ENCODE assay signal across 9 cellular contexts in the genomic region with DNA sequence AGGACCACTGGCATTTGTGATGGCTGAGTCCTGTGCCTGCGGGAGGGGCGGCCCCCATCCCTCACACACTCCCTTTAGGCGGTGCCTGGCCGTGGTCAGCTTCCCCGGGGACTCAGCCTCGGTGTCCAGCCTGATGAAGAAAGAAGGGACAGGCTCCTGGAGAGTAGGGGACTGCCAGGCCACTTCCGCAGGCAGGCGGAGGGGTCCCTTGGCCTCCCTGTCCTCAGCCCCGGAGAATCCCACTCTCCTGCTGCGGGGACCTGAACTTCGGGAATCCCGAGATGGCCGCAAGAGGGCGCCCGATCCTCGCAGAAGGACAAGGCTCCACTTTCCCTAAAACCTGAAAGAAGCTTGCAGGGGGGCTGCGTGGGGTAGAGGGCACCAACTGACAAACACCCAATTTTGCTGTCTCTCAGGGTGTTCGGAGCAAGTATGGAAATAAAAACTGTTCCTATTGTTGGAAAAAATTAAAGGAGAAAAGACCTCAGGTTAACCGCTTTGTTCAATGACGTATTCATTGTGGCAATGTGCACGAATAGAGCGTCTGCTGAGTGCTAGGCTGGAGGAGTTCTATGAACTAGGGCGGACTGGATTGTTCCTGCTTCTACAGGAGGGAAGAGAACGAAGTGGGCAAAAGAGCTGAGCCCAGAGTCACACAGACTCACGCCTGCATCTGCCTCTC.
DNase-seq lines count a peak whose midpoint lies in the region; ATAC-seq, FAIRE-seq and TF ChIP-seq lines count a peak whose summit lies in the region.
"Had no signal": no experiment of that assay in that cellular context is flagged by ENCODE, and none has a peak within 500 bp of the region (broad histone marks: within the 10 kb centered on the region; RNA-seq: fewer than 3 reads in every experiment).

No MANE protein-coding gene starts in this region.

- DNase-seq in AG08395 (ENCODE audit: low spot score), result peak; percentile 62
- peak; percentile 23 for DNase-seq in GM12891 (ENCODE audit: insufficient read length, low spot score)
- peak; percentile 60 for DNase-seq in OCI-M1 (lab: John Stamatoyannopoulos, UW)
- peak; percentile 61 for DNase-seq in activated naive CD4-positive, alpha-beta T cell treated with anti-CD3 and anti-CD28 coated beads for 36 hours
- peak; percentile 30 to 84 (median 57) for DNase-seq in heart left ventricle
- DNase-seq in psoas muscle, result peak; percentile 59 to 75

- no peak for TF ChIP-seq POLR2A in GM12891 (IDR thresholded peaks at IDR 0.05; ENCODE audit: low read depth, low read length)
- TF ChIP-seq POLR2A in heart left ventricle (IDR thresholded peaks at IDR 0.05), result no peak

- H3K4me3 ChIP-seq in heart left ventricle (no peak overlapping the region), psoas muscle (no peak overlapping the region)

- no peaks in the 10 kb centered on the region for H3K9me3 Mint-ChIP-seq in activated naive CD4-positive, alpha-beta T cell treated with anti-CD3 and anti-CD28 coated beads for 36 hours

- H3K4me1 ChIP-seq in heart left ventricle (peaks cover 0 to 25% (median 6%) of the 10 kb centered on the region in 12 donors), psoas muscle (no peaks in the 10 kb centered on the region)

- H3K27ac Mint-ChIP-seq in activated naive CD4-positive, alpha-beta T cell treated with anti-CD3 and anti-CD28 coated beads for 36 hours, result no peak overlapping the region

- no peaks in the 10 kb centered on the region for H3K36me3 Mint-ChIP-seq in activated naive CD4-positive, alpha-beta T cell treated with anti-CD3 and anti-CD28 coated beads for 36 hours (ENCODE audit: low read depth)

- intact Hi-C loops in activated naive CD4-positive, alpha-beta T cell treated with anti-CD3 and anti-CD28 coated beads for 36 hours (cut with micrococcal nuclease), result loop anchor here (5.0 kb wide), 2 partner anchors 688 to 1553 kb away; no protein-coding TSS in a partner anchor
- intact Hi-C loops in heart left ventricle (cut with DNase I) (loop anchor here in 7 of 10 donors (5.0 to 10.0 kb wide), 6 partner anchors 875 to 1903 kb away; no protein-coding TSS in a partner anchor), psoas muscle (cut with DNase I) (loop anchor here (5.0 kb wide), 1 partner anchor 1553 kb away; no protein-coding TSS in a partner anchor)

- TF ChIP-seq CTCF in heart left ventricle (IDR thresholded peaks at IDR 0.05), result peak; percentile 61 to 85 (median 81)
- TF ChIP-seq CTCF in psoas muscle (IDR thresholded peaks at IDR 0.05), result peak; percentile 69

- H3K4me3 Mint-ChIP-seq in activated naive CD4-positive, alpha-beta T cell treated with anti-CD3 and anti-CD28 coated beads for 36 hours, result no peak overlapping the region

- peak in 3 of 4 donors; percentile 12 to 26 (median 21) for ATAC-seq in heart left ventricle
- peak in 2 of 4 donors; percentile 26 to 41 for ATAC-seq in psoas muscle
- ATAC-seq in HG02840 (IDR thresholded peaks at IDR 0.05; ENCODE audit: low FRiP score, unreplicated experiment), result no peak
- no peak for ATAC-seq in HG03457 (IDR thresholded peaks at IDR 0.05; ENCODE audit: unreplicated experiment)

- no peaks in the 10 kb centered on the region for H3K36me3 ChIP-seq in heart left ventricle
- H3K36me3 ChIP-seq in psoas muscle (ENCODE audit: insufficient read depth in 1 of 2, low read depth in 1 of 2), result no peaks in the 10 kb centered on the region
- H3K36me3 ChIP-seq: neutrophil had no signal

- H3K27ac ChIP-seq in heart left ventricle (no peak overlapping the region), psoas muscle (no peak overlapping the region)
- H3K27ac ChIP-seq: neutrophil had no signal

- CTCF ChIA-PET in activated naive CD4-positive, alpha-beta T cell treated with anti-CD3 and anti-CD28 coated beads for 36 hours (lab: Charles Lee), result interaction anchor here (0.7 to 3.3 kb wide), 5 partner anchors 14 to 1555 kb away, joined by 3 to 15 read pairs (median 4); no protein-coding TSS in a partner anchor

- H3K27me3 Mint-ChIP-seq in activated naive CD4-positive, alpha-beta T cell treated with anti-CD3 and anti-CD28 coated beads for 36 hours (ENCODE audit: low read depth), result peaks cover 34% of the 10 kb centered on the region

- no peaks in the 10 kb centered on the region for H3K9me3 ChIP-seq in heart left ventricle
- H3K9me3 ChIP-seq in psoas muscle, result no peaks in the 10 kb centered on the region
- H3K9me3 ChIP-seq: neutrophil had no signal

- no peak for FAIRE-seq in GM12891 (lab: Jason Lieb, UNC)

- H3K4me1 Mint-ChIP-seq in activated naive CD4-positive, alpha-beta T cell treated with anti-CD3 and anti-CD28 coated beads for 36 hours (ENCODE audit: low read depth), result no peaks in the 10 kb centered on the region

- 23 to 32% (median 27%) methylated on average over 16 to 25 of the region's 25 CpGs for WGBS in heart left ventricle, 4 donors
- 20 to 26% (median 23%) methylated on average over 25 of the region's 25 CpGs for WGBS in psoas muscle, 3 donors

- H3K27me3 ChIP-seq in heart left ventricle (peaks cover 0 to 36% (median 11%) of the 10 kb centered on the region in 9 donors), psoas muscle (ENCODE audit: insufficient read depth in 3 of 3, low read length in 2 of 3) (peaks cover 0 to 24% (median 0%) of the 10 kb centered on the region in 3 donors)

TF ChIP-seq in GM12891, 5 proteins besides CTCF, POLR2A, EP300 and RAD21:
- TF ChIP-seq POU2F2 (IDR thresholded peaks at IDR 0.05; ENCODE audit: low read depth, low read length), result no peak

Comparison
In these comparisons a context has a peak if more than half of its experiments do, and no peak if none do; other contexts are left out.
1. ATAC-seq: peak in heart left ventricle (3 of 4); none in HG02840 (single experiment) and HG03457 (single experiment).
2. Peak in every context shown above with its lines, with median percentiles within 50 percentile points of each other: DNase-seq.